Comparison of ENCODE assay signal across 20 cellular contexts in the genomic region with DNA sequence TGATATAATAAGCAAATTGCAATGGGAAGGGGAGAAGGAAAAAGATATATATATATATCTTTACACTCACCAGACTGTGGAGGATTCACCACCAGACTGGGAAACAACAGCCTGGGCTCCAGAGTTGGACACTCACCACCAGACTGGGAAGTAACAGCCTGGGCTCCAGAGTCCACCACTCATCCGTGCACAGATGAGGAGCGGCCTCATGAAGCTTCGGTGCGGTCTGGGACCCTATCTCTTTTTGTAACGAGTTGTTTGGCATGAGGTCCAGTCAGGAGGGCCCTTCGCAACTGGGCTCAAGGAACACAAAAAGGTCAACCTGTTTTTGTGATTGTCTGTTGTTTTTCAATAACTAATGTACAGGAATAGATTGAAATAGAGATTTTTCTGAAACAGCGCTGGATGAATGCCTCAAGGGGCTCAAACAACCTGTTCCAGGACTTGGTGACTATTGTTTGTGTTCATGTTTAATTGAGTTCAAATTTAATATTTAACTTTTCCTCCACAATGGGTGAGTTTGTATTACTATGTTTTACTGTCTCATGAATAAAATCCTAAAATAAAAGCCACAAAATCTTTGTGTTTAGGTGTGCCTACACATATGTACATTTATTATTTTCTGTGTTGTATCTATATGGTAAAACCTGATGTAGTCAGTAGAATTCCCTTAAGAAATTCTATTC. TPM values are rescaled to one million over a fixed set of nuclear protein-coding genes. Genes with fewer than 3 reads are reported as not detected.
A peak's percentile ranks its signal among the peaks of the same experiment; 100 is the strongest.
DNase-seq lines count a peak whose midpoint lies in the region; ATAC-seq and TF ChIP-seq lines count a peak whose summit lies in the region.
"Had no signal": no experiment of that assay in that cellular context is flagged by ENCODE, and none has a peak within 500 bp of the region (broad histone marks: within the 10 kb centered on the region; RNA-seq: fewer than 3 reads in every experiment).

No MANE protein-coding gene starts in this region.

- CTCF ChIA-PET in SK-N-SH (lab: Yijun Ruan, JAX) = interaction anchor here (0.8 to 1.6 kb wide), 3 partner anchors 20 to 60 kb away, joined by 3 to 8 read pairs (median 5); no protein-coding TSS in a partner anchor

- TF ChIP-seq RAD21 in SK-N-SH (IDR thresholded peaks at IDR 0.05; ENCODE audit: low read length) = no peak

- no peak for DNase-seq in SK-N-SH
- peak; percentile 41 for DNase-seq in kidney tubule cell (ENCODE audit: low spot score)
- no peak for DNase-seq in type B pancreatic cell (ENCODE audit: extremely low spot score, unreplicated experiment)
- DNase-seq in HFFc6 = no peak
- DNase-seq in stimulated activated naive B cell treated with anti-CD40 and anti-IgM and Interleukin-4, amounts not matched to agents 10 μg/mL and 1 μg/mL and 100 μg/mL, for 72 hours = no peak
- DNase-seq: 8988T; CD8-positive, alpha-beta memory T cell; DND-41; GDM1; GOT3; NCI-H1048; NCI-H2081 treated with DMSO at 0.1 percent for 48 hours; NCI-H510A had no signal

- no peaks in the 10 kb centered on the region for H3K36me3 ChIP-seq in SK-N-SH (replicated peaks in 1 of 2; ENCODE audit: control insufficient read depth in 1 of 2, insufficient read depth in 2 of 2, low read length in 1 of 2)
- H3K36me3 ChIP-seq: BLaER1 treated with 17β-estradiol and CSF1 and Interleukin-3, amounts not matched to agents 10 nM and 100 nM had no signal

- no peak overlapping the region for H3K4me3 ChIP-seq in SK-N-SH (ENCODE audit: low read depth in 2 of 2, low read length in 1 of 2)
- H3K4me3 ChIP-seq: BLaER1 treated with 17β-estradiol and CSF1 and Interleukin-3, amounts not matched to agents 10 nM and 100 nM had no signal

- H3K4me2 ChIP-seq in SK-N-SH = no peak overlapping the region
- H3K4me2 ChIP-seq: KMS-11 had no signal

- H3K4me3 Mint-ChIP-seq in nephron (peak overlapping the region; percentile 18 to 67 (median 42)), type B pancreatic cell (peak overlapping the region; percentile 44), HFFc6 (no peak overlapping the region)
- no peak overlapping the region for H3K4me3 Mint-ChIP-seq in stimulated activated naive B cell treated with anti-CD40 and anti-IgM and Interleukin-4, amounts not matched to agents 10 μg/mL and 1 μg/mL and 100 μg/mL, for 72 hours
- H3K4me3 Mint-ChIP-seq: CD8-positive, alpha-beta memory T cell had no signal

- H3K9me3 ChIP-seq in SK-N-SH = no peaks in the 10 kb centered on the region
- H3K9me3 ChIP-seq: BLaER1 treated with 17β-estradiol and CSF1 and Interleukin-3, amounts not matched to agents 10 nM and 100 nM had no signal

- peak; percentile 36; the same call in 2 of the 3 replicates for ATAC-seq in SK-N-SH treated with all-trans-retinoic acid at 6 μM for 48 hours
- ATAC-seq in GM18520 (IDR thresholded peaks at IDR 0.05; ENCODE audit: unreplicated experiment) = no peak
- no peak for ATAC-seq in stimulated activated naive B cell treated with anti-CD40 and anti-IgM and Interleukin-4, amounts not matched to agents 10 μg/mL and 1 μg/mL and 100 μg/mL, for 72 hours (replicated peaks)
- ATAC-seq: Panc1, Right ventricle myocardium inferior had no signal

- H3K36me3 Mint-ChIP-seq in nephron (ENCODE audit: low read depth) (no peaks in the 10 kb centered on the region), type B pancreatic cell (no peaks in the 10 kb centered on the region), HFFc6 (ENCODE audit: low read depth) (no peaks in the 10 kb centered on the region)
- no peaks in the 10 kb centered on the region for H3K36me3 Mint-ChIP-seq in stimulated activated naive B cell treated with anti-CD40 and anti-IgM and Interleukin-4, amounts not matched to agents 10 μg/mL and 1 μg/mL and 100 μg/mL, for 72 hours
- H3K36me3 Mint-ChIP-seq: CD8-positive, alpha-beta memory T cell had no signal

- no peaks in the 10 kb centered on the region for H4K20me1 ChIP-seq in SK-N-SH (ENCODE audit: insufficient read depth)
- H4K20me1 ChIP-seq: BLaER1 treated with 17β-estradiol and CSF1 and Interleukin-3, amounts not matched to agents 10 nM and 100 nM had no signal

- H3K27ac Mint-ChIP-seq in nephron (peak overlapping the region; percentile 83 to 96 (median 92)), type B pancreatic cell (no peak overlapping the region), HFFc6 (no peak overlapping the region)
- H3K27ac Mint-ChIP-seq in stimulated activated naive B cell treated with anti-CD40 and anti-IgM and Interleukin-4, amounts not matched to agents 10 μg/mL and 1 μg/mL and 100 μg/mL, for 72 hours = no peak overlapping the region
- H3K27ac Mint-ChIP-seq: CD8-positive, alpha-beta memory T cell had no signal

- peaks cover 62% of the 10 kb centered on the region; the same call in 1 of the 2 replicates for H3K27me3 ChIP-seq in SK-N-SH (ENCODE audit: insufficient read depth)
- H3K27me3 ChIP-seq: BLaER1 treated with 17β-estradiol and CSF1 and Interleukin-3, amounts not matched to agents 10 nM and 100 nM had no signal

- no peaks in the 10 kb centered on the region for H3K79me2 ChIP-seq in SK-N-SH (ENCODE audit: insufficient read depth)

- no peak for TF ChIP-seq EP300 in SK-N-SH (IDR thresholded peaks at IDR 0.05; ENCODE audit: borderline replicate concordance in 1 of 2, low read depth in 1 of 2, low read length in 1 of 2)

- H3F3A ChIP-seq in SK-N-SH (replicated peaks; ENCODE audit: insufficient read depth) = no peaks in the 10 kb centered on the region

- WGBS in SK-N-SH (ENCODE audit: low lambda C conversion rate) = 25% methylated on average over 7 of the region's 7 CpGs

- H3K9me3 Mint-ChIP-seq in nephron (no peaks in the 10 kb centered on the region), type B pancreatic cell (no peaks in the 10 kb centered on the region), HFFc6 (no peaks in the 10 kb centered on the region)
- H3K9me3 Mint-ChIP-seq in stimulated activated naive B cell treated with anti-CD40 and anti-IgM and Interleukin-4, amounts not matched to agents 10 μg/mL and 1 μg/mL and 100 μg/mL, for 72 hours = no peaks in the 10 kb centered on the region
- H3K9me3 Mint-ChIP-seq: CD8-positive, alpha-beta memory T cell had no signal

- H3K4me1 Mint-ChIP-seq in nephron (no peaks in the 10 kb centered on the region), type B pancreatic cell (ENCODE audit: unreplicated experiment) (no peaks in the 10 kb centered on the region), HFFc6 (ENCODE audit: low read depth) (no peaks in the 10 kb centered on the region)
- peaks cover 0 to 5% of the 10 kb centered on the region in 2 donors for H3K4me1 Mint-ChIP-seq in stimulated activated naive B cell treated with anti-CD40 and anti-IgM and Interleukin-4, amounts not matched to agents 10 μg/mL and 1 μg/mL and 100 μg/mL, for 72 hours
- H3K4me1 Mint-ChIP-seq: CD8-positive, alpha-beta memory T cell had no signal

- TF ChIP-seq CTCF in SK-N-SH (IDR thresholded peaks at IDR 0.05) = no peak
- no peak for TF ChIP-seq CTCF in nephron (IDR thresholded peaks at IDR 0.05; ENCODE audit: unreplicated experiment in 3 of 3)
- TF ChIP-seq CTCF in type B pancreatic cell (conservative IDR thresholded peaks at IDR 0.05) = no peak
- TF ChIP-seq CTCF in HFFc6 (IDR thresholded peaks at IDR 0.05) = no peak

- no peak overlapping the region for H3K27ac ChIP-seq in SK-N-SH (ENCODE audit: low read depth in 2 of 2, low read length in 1 of 2)
- H3K27ac ChIP-seq: BLaER1 treated with 17β-estradiol and CSF1 and Interleukin-3, amounts not matched to agents 10 nM and 100 nM; KMS-11 had no signal

- no peaks in the 10 kb centered on the region for H3K9me2 ChIP-seq in SK-N-SH

- H3K27me3 Mint-ChIP-seq in nephron (ENCODE audit: low read depth) (peaks cover 17% of the 10 kb centered on the region), type B pancreatic cell (no peaks in the 10 kb centered on the region), HFFc6 (ENCODE audit: insufficient read depth) (peaks cover 2% of the 10 kb centered on the region)
- H3K27me3 Mint-ChIP-seq in stimulated activated naive B cell treated with anti-CD40 and anti-IgM and Interleukin-4, amounts not matched to agents 10 μg/mL and 1 μg/mL and 100 μg/mL, for 72 hours = peaks cover 0 to 7% of the 10 kb centered on the region in 2 donors
- H3K27me3 Mint-ChIP-seq: CD8-positive, alpha-beta memory T cell had no signal

- no peak overlapping the region for H2AFZ ChIP-seq in SK-N-SH (ENCODE audit: low read depth)

- no peaks in the 10 kb centered on the region for H3K4me1 ChIP-seq in SK-N-SH (ENCODE audit: control insufficient read depth in 1 of 2, insufficient read depth in 2 of 2, low read depth in 1 of 2, low read length in 1 of 2)

- POLR2A ChIA-PET in SK-N-SH (lab: Yijun Ruan, JAX) = no interaction called here

- H3K9ac ChIP-seq in SK-N-SH = no peak overlapping the region
- H3K9ac ChIP-seq: BLaER1 treated with 17β-estradiol and CSF1 and Interleukin-3, amounts not matched to agents 10 nM and 100 nM; KMS-11 had no signal

TF ChIP-seq in SK-N-SH, 30 proteins besides CTCF, POLR2A, EP300 and RAD21 (continues in another document):
- TF ChIP-seq TCF12 (IDR thresholded peaks at IDR 0.05) (no peak), GABPA (IDR thresholded peaks at IDR 0.05; ENCODE audit: low read depth) (no peak), FOXM1 (IDR thresholded peaks at IDR 0.05; ENCODE audit: low read depth) (no peak), FOSL2 (IDR thresholded peaks at IDR 0.05; ENCODE audit: borderline replicate concordance, low read depth) (no peak), GATA2 (CRISPR knock-in tag; IDR thresholded peaks at IDR 0.05) (no peak), NFIC (IDR thresholded peaks at IDR 0.05; ENCODE audit: borderline replicate concordance) (no peak)

RNA-seq across cellular contexts. Expression of a gene that starts 40.1 kb away (rescaled TPM):
- 141 and 161 TPM in 2 replicates for polyA plus RNA-seq in SK-N-SH (2012; rRNA removed)
- polyA plus RNA-seq in SK-N-SH (2012; cell fraction: cytosol; rRNA removed) = 216 and 299 TPM in 2 replicates
- polyA plus RNA-seq in SK-N-SH (2012; cell fraction: nucleus; rRNA removed) = 49.3 and 52.3 TPM in 2 replicates
- total RNA-seq in type B pancreatic cell (ENCODE audit: low replicate concordance) = 316 and 1,258 TPM in 2 replicates
- 100 to 1,000 TPM; 390 to 518 (median 442) TPM for total RNA-seq in HFFc6 (2021; fragmentation: NEBNext Ultra II Directional; extraction: Animal tissue kit (Norgen Biotek cat#: 25700))

RNA-seq across cellular contexts. Expression of a gene that starts 44.2 kb away (rescaled TPM):
- polyA plus RNA-seq in SK-N-SH (2012; rRNA removed) = 10.1 and 14.1 TPM in 2 replicates
- polyA plus RNA-seq in SK-N-SH (2012; cell fraction: cytosol; rRNA removed) = 13.2 and 14.4 TPM in 2 replicates
- 9.5 and 16.7 TPM in 2 replicates for polyA plus RNA-seq in SK-N-SH (2012; cell fraction: nucleus; rRNA removed)
- 4.7 and 15.6 TPM in 2 replicates for total RNA-seq in type B pancreatic cell (ENCODE audit: low replicate concordance)
- 10 to 100 TPM in 1 of 6 experiments, 1 to 10 TPM in 5; 8.0 to 10.1 (median 9.3) TPM for total RNA-seq in HFFc6 (2021; fragmentation: NEBNext Ultra II Directional; extraction: Animal tissue kit (Norgen Biotek cat#: 25700))

Comparison
In these comparisons a context has a peak if more than half of its experiments do, and no peak if none do; other contexts are left out.
1. H3K27ac Mint-ChIP-seq: peak in nephron (3 of 3); none in type B pancreatic cell (single experiment), HFFc6 (single experiment) and stimulated activated naive B cell treated with anti-CD40 and anti-IgM and Interleukin-4, amounts not matched to agents 10 μg/mL and 1 μg/mL and 100 μg/mL, for 72 hours (single experiment).
2. H3K4me3 Mint-ChIP-seq: peak in nephron (3 of 3) and type B pancreatic cell (single experiment); none in HFFc6 (single experiment) and stimulated activated naive B cell treated with anti-CD40 and anti-IgM and Interleukin-4, amounts not matched to agents 10 μg/mL and 1 μg/mL and 100 μg/mL, for 72 hours (0 of 2).